ENCODE assay signal across 26 cellular contexts in the genomic region with DNA sequence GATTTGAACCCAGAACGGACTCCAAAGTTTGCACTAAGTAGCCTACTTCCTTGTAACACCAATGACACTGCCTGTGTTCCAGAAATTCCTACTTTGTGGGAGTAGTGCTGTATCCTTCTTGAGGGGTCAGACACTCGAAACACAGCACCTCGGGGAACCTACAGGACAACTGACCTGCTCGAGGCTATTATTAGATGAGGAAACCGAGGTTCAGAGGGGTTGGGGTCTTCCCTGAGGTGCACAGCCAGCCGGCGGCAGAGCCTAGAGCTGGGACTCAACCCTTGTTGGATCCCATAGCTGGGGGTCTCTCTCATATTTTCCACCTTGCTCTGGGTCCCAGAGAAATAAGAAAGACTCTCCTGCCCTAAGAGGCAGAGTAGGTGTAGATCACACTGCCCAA.
"Had no signal": no experiment of that assay in that cellular context is flagged by ENCODE, and none has a peak within 500 bp of the region (broad histone marks: within the 10 kb centered on the region; RNA-seq: fewer than 3 reads in every experiment).

No MANE protein-coding gene starts in this region.

- H3K36me3 ChIP-seq: colonic mucosa, esophagus muscularis mucosa, gastroesophageal sphincter, heart left ventricle, neural progenitor cell, pancreas, thoracic aorta, transverse colon had no signal

- DNase-seq: colonic mucosa; dermis blood vessel endothelial cell; effector memory CD4-positive, alpha-beta T cell; foreskin keratinocyte; heart left ventricle; kidney; mesendoderm; midbrain; naive thymus-derived CD4-positive, alpha-beta T cell; pancreas; stimulated activated CD4-positive, alpha-beta T cell treated with anti-CD3 and anti-CD28 coated beads, Interleukin-2, amount 100 ng/mL, for 24 hours; stimulated activated CD4-positive, alpha-beta T cell treated with anti-CD3 and anti-CD28 coated beads, Interleukin-4, amount 100 ng/mL, for 24 hours; stimulated activated naive CD8-positive, alpha-beta T cell treated with anti-CD3 and anti-CD28 coated beads, Interleukin-15, Interleukin-2, amounts not matched to agents 100 U/mL and 50 U/mL, for 24 hours; substantia nigra; transverse colon had no signal

- FAIRE-seq: endothelial cell of umbilical vein, kidney, pancreas had no signal

- ATAC-seq: foreskin keratinocyte; gastroesophageal sphincter; heart left ventricle; left lobe of liver; naive thymus-derived CD4-positive, alpha-beta T cell; pancreas; sciatic nerve; stimulated activated memory B cell treated with anti-CD40 and anti-IgM and Interleukin-4, amounts not matched to agents 10 μg/mL and 1 μg/mL and 100 μg/mL, for 72 hours; stimulated activated naive CD8-positive, alpha-beta T cell treated with anti-CD3 and anti-CD28 coated beads, Interleukin-15, Interleukin-2, amounts not matched to agents 100 U/mL and 50 U/mL, for 24 hours had no signal

- H3K9ac ChIP-seq: neural progenitor cell had no signal

- H2AFZ ChIP-seq: hepatocyte, neural progenitor cell had no signal

- H3K4me3 ChIP-seq: colonic mucosa, esophagus muscularis mucosa, gastroesophageal sphincter, heart left ventricle, hepatocyte, lung, neural progenitor cell, pancreas, smooth muscle cell, thoracic aorta, transverse colon had no signal

- H3K9me3 ChIP-seq: colonic mucosa, gastroesophageal sphincter, pancreas, thoracic aorta, transverse colon had no signal

- H3K27ac ChIP-seq: colonic mucosa, foreskin keratinocyte, heart left ventricle, hepatocyte, neural progenitor cell, pancreas, thoracic aorta had no signal

- H3K4me2 ChIP-seq: hepatocyte, neural progenitor cell, smooth muscle cell had no signal

- H3K27me3 ChIP-seq: colonic mucosa, esophagus muscularis mucosa, foreskin keratinocyte, gastroesophageal sphincter, heart left ventricle, hepatocyte, neural progenitor cell, pancreas, transverse colon had no signal

- H3K79me2 ChIP-seq: hepatocyte had no signal
